8 cellular contexts compared by ENCODE assay signal in the genomic region with DNA sequence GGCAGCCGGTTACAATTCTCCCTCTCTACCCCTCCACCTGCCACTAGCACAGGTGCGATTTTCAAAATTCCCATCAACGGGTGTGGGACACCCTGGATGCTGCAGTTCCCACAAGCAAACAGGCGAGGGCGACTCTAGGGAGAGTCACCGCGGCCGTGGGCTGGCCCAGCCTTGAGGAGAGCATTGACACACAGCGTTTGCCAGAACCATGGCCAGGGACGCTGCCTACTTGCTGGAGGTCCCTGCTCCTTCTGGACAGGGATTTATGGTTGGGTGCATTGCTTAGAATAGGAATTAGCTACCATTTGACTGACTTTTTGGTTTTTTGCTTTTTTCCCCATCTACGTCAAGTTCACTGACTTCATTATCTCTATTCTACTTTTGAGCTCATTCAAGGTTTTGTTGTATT. TPM values are rescaled to one million over a fixed set of nuclear protein-coding genes. Genes with fewer than 3 reads are reported as not detected.
DNase-seq lines count a peak whose midpoint lies in the region; ATAC-seq and TF ChIP-seq lines count a peak whose summit lies in the region.

No MANE protein-coding gene starts in this region.

- H2BK15ac ChIP-seq in neuronal stem cell (ENCODE audit: low read length) = no peak overlapping the region

- no peak overlapping the region for H2BK120ac ChIP-seq in neuronal stem cell (ENCODE audit: low read depth, low read length)

- no peak overlapping the region for H2AK5ac ChIP-seq in neuronal stem cell (ENCODE audit: low read depth, low read length)

- intact Hi-C loops in left ventricle myocardium inferior (cut with micrococcal nuclease) = loop anchor here (5.0 kb wide), 1 partner anchor 41 kb away; no protein-coding TSS in a partner anchor

- H2BK5ac ChIP-seq in neuronal stem cell (ENCODE audit: low read length) = no peak overlapping the region

- no peak overlapping the region for H3K14ac ChIP-seq in neuronal stem cell (ENCODE audit: low read length)

- no peak overlapping the region for H4K91ac ChIP-seq in neuronal stem cell (ENCODE audit: low read depth, low read length, poor library complexity)

- H3K36me3 ChIP-seq in left ventricle myocardium inferior = no peaks in the 10 kb centered on the region
- H3K36me3 ChIP-seq in neuronal stem cell (replicated peaks in 1 of 2; ENCODE audit: control insufficient read depth in 2 of 2, insufficient read depth in 2 of 2, low read length in 2 of 2) = no peaks in the 10 kb centered on the region

- peaks cover 20% of the 10 kb centered on the region for H3K27me3 Mint-ChIP-seq in activated naive CD8-positive, alpha-beta T cell treated with anti-CD3 and anti-CD28 coated beads for 36 hours

- H3K27me3 ChIP-seq in left ventricle myocardium inferior (ENCODE audit: low read depth) = peaks cover 61% of the 10 kb centered on the region
- no peaks in the 10 kb centered on the region for H3K27me3 ChIP-seq in neuronal stem cell (ENCODE audit: control insufficient read depth in 3 of 3, insufficient read depth in 3 of 3, low read depth in 1 of 3, low read length in 3 of 3)

- no peak overlapping the region for H3K27ac Mint-ChIP-seq in activated naive CD8-positive, alpha-beta T cell treated with anti-CD3 and anti-CD28 coated beads for 36 hours

- no CpG with 5 or more reads among the region's 11 CpGs for WGBS in neuronal stem cell (ENCODE audit: extremely low coverage in 2 of 2, insufficient read length in 2 of 2, insufficient replicate concordance in 1 of 2), 2 donors

- H3K4ac ChIP-seq in neuronal stem cell (ENCODE audit: low read length) = no peak overlapping the region

- H3K79me1 ChIP-seq in neuronal stem cell (ENCODE audit: low read depth, low read length) = no peaks in the 10 kb centered on the region

- no peaks in the 10 kb centered on the region for H3K36me3 Mint-ChIP-seq in activated naive CD8-positive, alpha-beta T cell treated with anti-CD3 and anti-CD28 coated beads for 36 hours

- peak; percentile 76 for DNase-seq in ELR (ENCODE audit: low read depth)
- peak; percentile 65 for DNase-seq in KBM-7
- DNase-seq in SKM-1 (lab: John Stamatoyannopoulos, UW; ENCODE audit: unreplicated experiment) = peak; percentile 45
- DNase-seq in activated naive CD8-positive, alpha-beta T cell treated with anti-CD3 and anti-CD28 coated beads for 36 hours = peak; percentile 55
- peak; percentile 49 for DNase-seq in left ventricle myocardium inferior
- peak; percentile 16 to 53 for DNase-seq in stimulated activated CD4-positive, alpha-beta T cell treated with anti-CD3 and anti-CD28 coated beads, Interleukin-12 subunit alpha, Interleukin-12 subunit beta, amount 100 ng/mL, for 24 hours (ENCODE audit: low read depth in 2 of 2)
- no peak for DNase-seq in neuronal stem cell (ENCODE audit: low spot score)

- ATAC-seq in GM18517 (IDR thresholded peaks at IDR 0.05; ENCODE audit: unreplicated experiment) = no peak

- peaks cover 4% of the 10 kb centered on the region for H3K9me3 Mint-ChIP-seq in activated naive CD8-positive, alpha-beta T cell treated with anti-CD3 and anti-CD28 coated beads for 36 hours

- no peak overlapping the region for H3K9ac ChIP-seq in neuronal stem cell (ENCODE audit: low read depth, low read length, poor library complexity)

- H3K18ac ChIP-seq in neuronal stem cell (ENCODE audit: low read length) = no peak overlapping the region

- no peak overlapping the region for H4K8ac ChIP-seq in neuronal stem cell (ENCODE audit: low read depth, low read length)

- H3K4me1 Mint-ChIP-seq in activated naive CD8-positive, alpha-beta T cell treated with anti-CD3 and anti-CD28 coated beads for 36 hours = no peaks in the 10 kb centered on the region

- H3K4me3 ChIP-seq in left ventricle myocardium inferior (no peak overlapping the region), neuronal stem cell (ENCODE audit: low read length in 2 of 2) (no peak overlapping the region)

- H3K4me1 ChIP-seq in left ventricle myocardium inferior (no peaks in the 10 kb centered on the region), neuronal stem cell (ENCODE audit: control insufficient read depth in 2 of 2, insufficient read depth in 1 of 2, low read depth in 1 of 2, low read length in 2 of 2) (peaks cover 0 to 2% of the 10 kb centered on the region in 2 donors)

- in situ Hi-C loops in KBM-7 (cut with MboI; ENCODE audit: low pct_unique_long_range_greater_than_20kb, low sequenced_read_pairs) = no loop called here

- no peak overlapping the region for H2AFZ ChIP-seq in neuronal stem cell (ENCODE audit: low read length)

- H3K4me3 Mint-ChIP-seq in activated naive CD8-positive, alpha-beta T cell treated with anti-CD3 and anti-CD28 coated beads for 36 hours = no peak overlapping the region

- peaks cover 12% of the 10 kb centered on the region for H3K9me3 ChIP-seq in left ventricle myocardium inferior (replicated peaks)
- H3K9me3 ChIP-seq in neuronal stem cell (replicated peaks in 1 of 2; ENCODE audit: control insufficient read depth in 2 of 2, insufficient read depth in 1 of 2, low read depth in 1 of 2, low read length in 2 of 2) = no peaks in the 10 kb centered on the region

- TF ChIP-seq CTCF in left ventricle myocardium inferior (IDR thresholded peaks at IDR 0.05; ENCODE audit: borderline replicate concordance) = peak; percentile 82

- H3K4me2 ChIP-seq in neuronal stem cell (ENCODE audit: insufficient read depth, low read length, poor library complexity, severe bottlenecking) = no peak overlapping the region

- H2BK12ac ChIP-seq in neuronal stem cell (ENCODE audit: low read length) = no peak overlapping the region

- H3K27ac ChIP-seq in left ventricle myocardium inferior (replicated peaks) = no peak overlapping the region
- H3K27ac ChIP-seq in neuronal stem cell (replicated peaks; ENCODE audit: low read length) = no peak overlapping the region

- H3K23ac ChIP-seq in neuronal stem cell (ENCODE audit: low read depth, low read length, poor library complexity) = no peak overlapping the region

RNA-seq across cellular contexts. Expression of a gene that starts 19.0 kb away (rescaled TPM):
- under 1 TPM; 0.12 to 0.33 TPM for total RNA-seq in activated naive CD8-positive, alpha-beta T cell treated with anti-CD3 and anti-CD28 coated beads for 36 hours
- total RNA-seq in left ventricle myocardium inferior = 0.27 TPM
- polyA plus RNA-seq in neuronal stem cell (2013, experiment 1 of 2) = 4.1 TPM
- polyA plus RNA-seq in neuronal stem cell (2013, experiment 2 of 2) = 4.0 TPM

RNA-seq across cellular contexts. Expression of a gene that starts 30.6 kb away (rescaled TPM):
- under 1 TPM; 0.23 to 0.40 TPM for total RNA-seq in activated naive CD8-positive, alpha-beta T cell treated with anti-CD3 and anti-CD28 coated beads for 36 hours
- 0.44 TPM for total RNA-seq in left ventricle myocardium inferior
- polyA plus RNA-seq in neuronal stem cell (2013, experiment 1 of 2) = 2.8 TPM
- 3.3 TPM for polyA plus RNA-seq in neuronal stem cell (2013, experiment 2 of 2)

RNA-seq across cellular contexts. Expression of a gene that starts 41.7 kb away (rescaled TPM):
- not detected for total RNA-seq in activated naive CD8-positive, alpha-beta T cell treated with anti-CD3 and anti-CD28 coated beads for 36 hours
- total RNA-seq in left ventricle myocardium inferior = not detected
- 13.8 TPM for polyA plus RNA-seq in neuronal stem cell (2013, experiment 1 of 2)
- polyA plus RNA-seq in neuronal stem cell (2013, experiment 2 of 2) = 13.7 TPM

RNA-seq across cellular contexts. Expression of a gene that starts 49.2 kb away (rescaled TPM):
- total RNA-seq in activated naive CD8-positive, alpha-beta T cell treated with anti-CD3 and anti-CD28 coated beads for 36 hours = not detected
- total RNA-seq in left ventricle myocardium inferior = not detected
- not detected for polyA plus RNA-seq in neuronal stem cell (2013, experiment 1 of 2)
- polyA plus RNA-seq in neuronal stem cell (2013, experiment 2 of 2) = 0.04 TPM
